Comparison of ENCODE assay signal across 25 cellular contexts in genomic region chr5:161369032-161369431, GRCh38.
"Had no signal": no experiment of that assay in that cellular context is flagged by ENCODE, and none has a peak within 500 bp of the region (broad histone marks: within the 10 kb centered on the region; RNA-seq: fewer than 3 reads in every experiment).

No MANE protein-coding gene starts in this region.

- DNase-seq: heart left ventricle; islet precursor cell; left ventricle myocardium inferior; naive B cell; natural killer cell; nephron progenitor cell; nucleus accumbens; pancreas; posterior cingulate gyrus; psoas muscle; right lobe of liver; stimulated activated CD4-positive, alpha-beta T cell treated with anti-CD3 and anti-CD28 coated beads, Interleukin-1b, Interleukin-23, amount 100 ng/mL, for 48 hours; stimulated activated CD4-positive, alpha-beta T cell treated with anti-CD3 and anti-CD28 coated beads, Interleukin-2, amount 100 ng/mL, for 48 hours; stimulated activated naive B cell treated with anti-CD40 and anti-IgM and Interleukin-4, amounts not matched to agents 10 μg/mL and 1 μg/mL and 100 μg/mL, for 72 hours; stimulated activated naive CD8-positive, alpha-beta T cell treated with anti-CD3 and anti-CD28 coated beads, Interleukin-15, Interleukin-2, amounts not matched to agents 100 U/mL and 50 U/mL, for 24 hours; stomach; testis; thyroid gland; transverse colon; upper lobe of left lung had no signal

- H3K27ac ChIP-seq: heart left ventricle, hepatocyte, left ventricle myocardium inferior, pancreas, psoas muscle, right atrium auricular region, right lobe of liver, stomach, testis, thyroid gland, transverse colon, upper lobe of left lung had no signal

- ATAC-seq: heart left ventricle; natural killer cell; pancreas; psoas muscle; right lobe of liver; stimulated activated naive B cell treated with anti-CD40 and anti-IgM and Interleukin-4, amounts not matched to agents 10 μg/mL and 1 μg/mL and 100 μg/mL, for 72 hours; stimulated activated naive CD8-positive, alpha-beta T cell treated with anti-CD3 and anti-CD28 coated beads, Interleukin-15, Interleukin-2, amounts not matched to agents 100 U/mL and 50 U/mL, for 24 hours had no signal

- H3K79me2 ChIP-seq: hepatocyte had no signal

- H3K27me3 Mint-ChIP-seq: memory B cell; naive B cell; stimulated activated naive B cell treated with anti-CD40 and anti-IgM and Interleukin-4, amounts not matched to agents 10 μg/mL and 1 μg/mL and 100 μg/mL, for 72 hours had no signal

- H3K4me2 ChIP-seq: hepatocyte, smooth muscle cell had no signal

- H3K4me1 Mint-ChIP-seq: memory B cell; mesothelial cell of epicardium; naive B cell; natural killer cell; stimulated activated naive B cell treated with anti-CD40 and anti-IgM and Interleukin-4, amounts not matched to agents 10 μg/mL and 1 μg/mL and 100 μg/mL, for 72 hours had no signal

- H3K36me3 ChIP-seq: heart left ventricle, left ventricle myocardium inferior, pancreas, right atrium auricular region, right lobe of liver, stomach, thyroid gland, transverse colon, upper lobe of left lung had no signal

- H3K9me3 ChIP-seq: heart left ventricle, left ventricle myocardium inferior, pancreas, psoas muscle, right atrium auricular region, right lobe of liver, stomach, testis, thyroid gland, transverse colon, upper lobe of left lung had no signal

- H3K27me3 ChIP-seq: heart left ventricle, hepatocyte, pancreas, right atrium auricular region, right lobe of liver, stomach, testis, thyroid gland, transverse colon, upper lobe of left lung had no signal

- H2AFZ ChIP-seq: hepatocyte had no signal

- H3K9me3 Mint-ChIP-seq: memory B cell; mesothelial cell of epicardium; nephron progenitor cell; stimulated activated naive B cell treated with anti-CD40 and anti-IgM and Interleukin-4, amounts not matched to agents 10 μg/mL and 1 μg/mL and 100 μg/mL, for 72 hours had no signal

- H3K4me3 Mint-ChIP-seq: memory B cell; mesothelial cell of epicardium; naive B cell; natural killer cell; nephron progenitor cell; stimulated activated naive B cell treated with anti-CD40 and anti-IgM and Interleukin-4, amounts not matched to agents 10 μg/mL and 1 μg/mL and 100 μg/mL, for 72 hours had no signal

- H3K4me1 ChIP-seq: heart left ventricle, left ventricle myocardium inferior, pancreas, psoas muscle, right lobe of liver, stomach, thyroid gland, transverse colon, upper lobe of left lung had no signal

- H3K4me3 ChIP-seq: heart left ventricle, hepatocyte, left ventricle myocardium inferior, pancreas, psoas muscle, right atrium auricular region, right lobe of liver, smooth muscle cell, stomach, testis, thyroid gland, transverse colon, upper lobe of left lung had no signal

- H3K36me3 Mint-ChIP-seq: memory B cell; mesothelial cell of epicardium; naive B cell; natural killer cell; stimulated activated naive B cell treated with anti-CD40 and anti-IgM and Interleukin-4, amounts not matched to agents 10 μg/mL and 1 μg/mL and 100 μg/mL, for 72 hours had no signal

- H3K27ac Mint-ChIP-seq: memory B cell; mesothelial cell of epicardium; naive B cell; natural killer cell; nephron progenitor cell; stimulated activated naive B cell treated with anti-CD40 and anti-IgM and Interleukin-4, amounts not matched to agents 10 μg/mL and 1 μg/mL and 100 μg/mL, for 72 hours had no signal
